21 cellular contexts compared by ENCODE assay signal in genomic region chr14:100010679-100011078, GRCh38. TPM values are rescaled to one million over a fixed set of nuclear protein-coding genes. Genes with fewer than 3 reads are reported as not detected.
DNase-seq lines count a peak whose midpoint lies in the region; ATAC-seq and TF ChIP-seq lines count a peak whose summit lies in the region.
"Had no signal": no experiment of that assay in that cellular context is flagged by ENCODE, and none has a peak within 500 bp of the region (broad histone marks: within the 10 kb centered on the region; RNA-seq: fewer than 3 reads in every experiment).

No MANE protein-coding gene starts in this region.

- no peak overlapping the region for H3K4me3 ChIP-seq in left ventricle myocardium inferior
- no peak overlapping the region for H3K4me3 ChIP-seq in mesodermal cell (ENCODE audit: extremely low read depth, insufficient read depth, low read length, poor library complexity, severe bottlenecking)
- no peak overlapping the region for H3K4me3 ChIP-seq in gastrocnemius medialis
- H3K4me3 ChIP-seq: A549, K562, MG63 had no signal

- peaks cover 7% of the 10 kb centered on the region for H3K4me1 Mint-ChIP-seq in T-helper 17 cell
- peaks cover 20 to 56% of the 10 kb centered on the region in 2 donors for H3K4me1 Mint-ChIP-seq in stimulated activated naive B cell treated with anti-CD40 and anti-IgM and Interleukin-4, amounts not matched to agents 10 μg/mL and 1 μg/mL and 100 μg/mL, for 72 hours

- H3K36me3 ChIP-seq in left ventricle myocardium inferior (no peaks in the 10 kb centered on the region), mesodermal cell (ENCODE audit: control insufficient read depth, insufficient read depth, low read length) (no peaks in the 10 kb centered on the region), gastrocnemius medialis (no peaks in the 10 kb centered on the region)
- H3K36me3 ChIP-seq: MG63 had no signal

- ATAC-seq in left cardiac atrium (no peak), T-helper 17 cell (no peak), gastrocnemius medialis (no peak)
- ATAC-seq in stimulated activated naive B cell treated with anti-CD40 and anti-IgM and Interleukin-4, amounts not matched to agents 10 μg/mL and 1 μg/mL and 100 μg/mL, for 72 hours (replicated peaks), result no peak
- ATAC-seq: A549, K562, Panc1, SK-N-SH treated with all-trans-retinoic acid at 6 μM for 48 hours had no signal

- H3K4me1 ChIP-seq in left ventricle myocardium inferior (peaks cover 39% of the 10 kb centered on the region), mesodermal cell (ENCODE audit: control insufficient read depth, insufficient read depth, low read length, poor library complexity, severe bottlenecking) (no peaks in the 10 kb centered on the region), gastrocnemius medialis (peaks cover 12 to 22% of the 10 kb centered on the region in 2 donors)
- H3K4me1 ChIP-seq: A549 had no signal

- H3K27me3 Mint-ChIP-seq in T-helper 17 cell, result no peaks in the 10 kb centered on the region
- no peaks in the 10 kb centered on the region for H3K27me3 Mint-ChIP-seq in stimulated activated naive B cell treated with anti-CD40 and anti-IgM and Interleukin-4, amounts not matched to agents 10 μg/mL and 1 μg/mL and 100 μg/mL, for 72 hours

- peaks cover 0 to 1% of the 10 kb centered on the region in 2 donors for H3K9me3 Mint-ChIP-seq in stimulated activated naive B cell treated with anti-CD40 and anti-IgM and Interleukin-4, amounts not matched to agents 10 μg/mL and 1 μg/mL and 100 μg/mL, for 72 hours
- H3K9me3 Mint-ChIP-seq: CD4-positive, CD25-positive, alpha-beta regulatory T cell had no signal

- WGBS in mesodermal cell (ENCODE audit: insufficient coverage in 2 of 2), 2 experiments, result 86 to 98% methylated on average over 4 of the region's 4 CpGs

- H3K27me3 ChIP-seq in left ventricle myocardium inferior (ENCODE audit: low read depth) (no peaks in the 10 kb centered on the region), gastrocnemius medialis (no peaks in the 10 kb centered on the region)
- H3K27me3 ChIP-seq: MG63 had no signal

- H3K27ac ChIP-seq in left ventricle myocardium inferior (replicated peaks), result peak overlapping the region; percentile 13
- peak overlapping the region; percentile 96 for H3K27ac ChIP-seq in mesodermal cell (ENCODE audit: low read depth, low read length, severe bottlenecking)
- H3K27ac ChIP-seq in gastrocnemius medialis, result peak overlapping the region in 1 of 4 donors; percentile 17
- H3K27ac ChIP-seq: A549 had no signal

- H3K27ac Mint-ChIP-seq in T-helper 17 cell, result peak overlapping the region; percentile 46
- H3K27ac Mint-ChIP-seq in stimulated activated naive B cell treated with anti-CD40 and anti-IgM and Interleukin-4, amounts not matched to agents 10 μg/mL and 1 μg/mL and 100 μg/mL, for 72 hours, result no peak overlapping the region
- H3K27ac Mint-ChIP-seq: B cell; CD4-positive, CD25-positive, alpha-beta regulatory T cell had no signal

- no peak overlapping the region for H3K4me3 Mint-ChIP-seq in T-helper 17 cell
- H3K4me3 Mint-ChIP-seq in stimulated activated naive B cell treated with anti-CD40 and anti-IgM and Interleukin-4, amounts not matched to agents 10 μg/mL and 1 μg/mL and 100 μg/mL, for 72 hours, result no peak overlapping the region
- H3K4me3 Mint-ChIP-seq: B cell; CD4-positive, CD25-positive, alpha-beta regulatory T cell had no signal

- DNase-seq in left ventricle myocardium inferior (no peak), left cardiac atrium (no peak), T-helper 17 cell (no peak), gastrocnemius medialis (no peak), NCI-H82 (lab: John Stamatoyannopoulos, UW) (no peak)
- no peak for DNase-seq in stimulated activated naive B cell treated with anti-CD40 and anti-IgM and Interleukin-4, amounts not matched to agents 10 μg/mL and 1 μg/mL and 100 μg/mL, for 72 hours
- DNase-seq: CD4-positive, CD25-positive, alpha-beta regulatory T cell; DMS79; H7; MG63; NCI-H1417; NCI-H2029; NCI-H2171; NCI-H446; NCI-H526 had no signal

- TF ChIP-seq POLR2A in gastrocnemius medialis (IDR thresholded peaks at IDR 0.05), result no peak

- H3K9me3 ChIP-seq in left ventricle myocardium inferior (replicated peaks) (no peaks in the 10 kb centered on the region), T-helper 17 cell (ENCODE audit: control insufficient read depth, low read length, poor library complexity, severe bottlenecking) (no peaks in the 10 kb centered on the region), mesodermal cell (ENCODE audit: control insufficient read depth, low read length) (peaks cover 6% of the 10 kb centered on the region), gastrocnemius medialis (no peaks in the 10 kb centered on the region)
- H3K9me3 ChIP-seq: MG63 had no signal

- in situ Hi-C loops in gastrocnemius medialis (cut with MboI; ENCODE audit: low sequenced_read_pairs in 4 of 4), result no loop called here

- TF ChIP-seq CTCF in left ventricle myocardium inferior (IDR thresholded peaks at IDR 0.05; ENCODE audit: borderline replicate concordance), result no peak
- TF ChIP-seq CTCF in gastrocnemius medialis (IDR thresholded peaks at IDR 0.05 in 4 of 5, conservative IDR thresholded peaks at IDR 0.05 in 1 of 5), result no peak

- intact Hi-C loops in left ventricle myocardium inferior (cut with micrococcal nuclease), result no loop called here
- intact Hi-C loops in left cardiac atrium (cut with DNase I), result no loop called here
- intact Hi-C loops in gastrocnemius medialis (cut with DNase I; ENCODE audit: low total_unique reads), result no loop called here

- H3K36me3 Mint-ChIP-seq in T-helper 17 cell (ENCODE audit: low read depth), result no peaks in the 10 kb centered on the region
- H3K36me3 Mint-ChIP-seq in stimulated activated naive B cell treated with anti-CD40 and anti-IgM and Interleukin-4, amounts not matched to agents 10 μg/mL and 1 μg/mL and 100 μg/mL, for 72 hours, result peaks cover 0 to 4% of the 10 kb centered on the region in 2 donors
- H3K36me3 Mint-ChIP-seq: CD4-positive, CD25-positive, alpha-beta regulatory T cell had no signal

RNA-seq across cellular contexts. Expression of gene EVL, which starts 54.5 kb away (rescaled TPM):
- 39.7 TPM for total RNA-seq in left ventricle myocardium inferior
- 10 to 100 TPM; 48.3 to 58.8 TPM for total RNA-seq in left cardiac atrium
- 100 to 1,000 TPM; 793 to 831 TPM for total RNA-seq in T-helper 17 cell
- polyA plus RNA-seq in mesodermal cell (2013, experiment 1 of 2), result 91.1 TPM
- polyA plus RNA-seq in mesodermal cell (2013, experiment 2 of 2), result 91.0 TPM
- total RNA-seq in gastrocnemius medialis, result 10 to 100 TPM in 1 of 4 donors, 1 to 10 TPM in 3; 5.8 to 14.3 (median 9.5) TPM

Comparison
In these comparisons a context has a peak if more than half of its experiments do, and no peak if none do; other contexts are left out.
1. RNA of gene EVL, which starts 54.5 kb away (total RNA-seq): 793 to 831 TPM in T-helper 17 cell; 48.3 to 58.8 TPM in left cardiac atrium, 39.7 TPM in left ventricle myocardium inferior (single experiment) and 5.8 to 14.3 TPM in gastrocnemius medialis; every median in the first group is over 10 times any median in the second.